29 cellular contexts compared by ENCODE assay signal in genomic region chr6:85691478-85691877, GRCh38.
"Had no signal": no experiment of that assay in that cellular context is flagged by ENCODE, and none has a peak within 500 bp of the region (broad histone marks: within the 10 kb centered on the region; RNA-seq: fewer than 3 reads in every experiment).

No MANE protein-coding gene starts in this region.

- H3K36me3 Mint-ChIP-seq: activated naive CD4-positive, alpha-beta T cell treated with anti-CD3 and anti-CD28 coated beads, Interleukin-2, amount 50 U/mL, for 24 hours had no signal

- ATAC-seq: activated CD8-positive, alpha-beta T cell treated with anti-CD3 and anti-CD28 coated beads for 36 hours; K562; PC-3 had no signal

- H3K27me3 Mint-ChIP-seq: activated CD8-positive, alpha-beta T cell treated with anti-CD3 and anti-CD28 coated beads for 36 hours; activated naive CD4-positive, alpha-beta T cell treated with anti-CD3 and anti-CD28 coated beads, Interleukin-2, amount 50 U/mL, for 24 hours had no signal

- DNase-seq: activated CD4-positive, alpha-beta T cell treated with anti-CD3 and anti-CD28 coated beads, Interleukin-2, amount 50 U/mL, for 4 hours; activated CD8-positive, alpha-beta T cell treated with anti-CD3 and anti-CD28 coated beads for 36 hours; activated gamma-delta T cell treated with Interleukin-2 at 50 U/mL for 16 hours; amniotic stem cell; aorta; brain microvascular endothelial cell; central memory CD4-positive, alpha-beta T cell; IMR-90; NCI-H1092 treated with DMSO at 0.1 percent for 48 hours; NCI-H1417; NCI-H146; NCI-H187; NCI-H2029 treated with DMSO at 0.1 percent for 48 hours; NCI-H2107; NCI-H2171; NCI-H510A; NCI-H526; NCI-H748 treated with DMSO at 0.1 percent for 48 hours; NK-92 treated with Interleukin-12 subunit alpha and Interleukin-12 subunit beta, amount 100 ng/mL, for 24 hours; PC-3; Peyer's patch; RPMI8226; SHP77 treated with DMSO at 0.1 percent for 48 hours; SK-N-SH had no signal

- H3K4me1 Mint-ChIP-seq: activated naive CD4-positive, alpha-beta T cell treated with anti-CD3 and anti-CD28 coated beads, Interleukin-2, amount 50 U/mL, for 24 hours had no signal

- H3K4me3 Mint-ChIP-seq: activated CD8-positive, alpha-beta T cell treated with anti-CD3 and anti-CD28 coated beads for 36 hours; activated naive CD4-positive, alpha-beta T cell treated with anti-CD3 and anti-CD28 coated beads, Interleukin-2, amount 50 U/mL, for 24 hours; T-helper 1 cell treated with Interleukin-12 subunit alpha and Interleukin-12 subunit beta and Interleukin-4 antibody, amounts not matched to agents 30 μg/mL and 1 μg/mL, for 36 hours; T-helper 2 cell treated with Interferon-gamma antibody and Interleukin-4, amounts not matched to agents 5 μg/mL and 100 μg/mL, for 36 hours had no signal

- H3K9me3 Mint-ChIP-seq: activated naive CD4-positive, alpha-beta T cell treated with anti-CD3 and anti-CD28 coated beads, Interleukin-2, amount 50 U/mL, for 24 hours; T-helper 1 cell treated with Interleukin-12 subunit alpha and Interleukin-12 subunit beta and Interleukin-4 antibody, amounts not matched to agents 30 μg/mL and 1 μg/mL, for 36 hours; T-helper 2 cell treated with Interferon-gamma antibody and Interleukin-4, amounts not matched to agents 5 μg/mL and 100 μg/mL, for 36 hours had no signal

- H3K4me3 ChIP-seq: K562, Peyer's patch, SJSA1 had no signal

- H3K27ac Mint-ChIP-seq: activated CD8-positive, alpha-beta T cell treated with anti-CD3 and anti-CD28 coated beads for 36 hours; activated naive CD4-positive, alpha-beta T cell treated with anti-CD3 and anti-CD28 coated beads, Interleukin-2, amount 50 U/mL, for 24 hours; T-helper 1 cell treated with Interleukin-12 subunit alpha and Interleukin-12 subunit beta and Interleukin-4 antibody, amounts not matched to agents 30 μg/mL and 1 μg/mL, for 36 hours; T-helper 2 cell treated with Interferon-gamma antibody and Interleukin-4, amounts not matched to agents 5 μg/mL and 100 μg/mL, for 36 hours had no signal
